8 cellular contexts compared by ENCODE assay signal in genomic region chr16:14988661-14989111, GRCh38. TPM values are rescaled to one million over a fixed set of nuclear protein-coding genes. Genes with fewer than 3 reads are reported as not detected.
A peak's percentile ranks its signal among the peaks of the same experiment; 100 is the strongest.
DNase-seq lines count a peak whose midpoint lies in the region; ATAC-seq, FAIRE-seq and TF ChIP-seq lines count a peak whose summit lies in the region.
"Not testable (repeated sequence)": the region's sequence is repeated elsewhere in the genome, so short reads cannot be mapped to it uniquely, and the experiment has no call there.

No MANE protein-coding gene starts in this region.

- not testable (repeated sequence) for H3K9me3 Mint-ChIP-seq in osteocyte (ENCODE audit: unreplicated experiment); stimulated activated naive CD8-positive, alpha-beta T cell treated with anti-CD3 and anti-CD28 coated beads, Interleukin-15, Interleukin-2, amounts not matched to agents 100 ng/mL and 50 ng/mL, for 24 hours

- H3K27me3 ChIP-seq in BLaER1 treated with 17β-estradiol and CSF1 and Interleukin-3, amounts not matched to agents 10 nM and 100 nM; Panc1 (ENCODE audit: control insufficient read depth, insufficient read depth, low read length); K562 (ENCODE audit: control insufficient read depth in 2 of 2, insufficient read depth in 2 of 2, low read length in 2 of 2); heart left ventricle; right lobe of liver: not testable (repeated sequence)

- TF ChIP-seq RAD21 in K562 (CRISPR knock-in tag; conservative IDR thresholded peaks at IDR 0.05 in 1 of 2, IDR thresholded peaks at IDR 0.05 in 1 of 2): not testable (repeated sequence)

- H3K4me3 Mint-ChIP-seq in osteocyte (ENCODE audit: unreplicated experiment): not testable (repeated sequence)
- peak overlapping the region; percentile 37 for H3K4me3 Mint-ChIP-seq in stimulated activated naive CD8-positive, alpha-beta T cell treated with anti-CD3 and anti-CD28 coated beads, Interleukin-15, Interleukin-2, amounts not matched to agents 100 ng/mL and 50 ng/mL, for 24 hours

- not testable (repeated sequence) for DNase-seq in Panc1 (ENCODE audit: low read depth, low spot score); K562 (ENCODE audit: extremely low read depth in 1 of 4, low spot score in 3 of 4); right lobe of liver
- DNase-seq in heart left ventricle (peak in 1 of 5 donors; percentile 58), osteocyte (ENCODE audit: extremely low spot score, unreplicated experiment) (peak; percentile 87)

- H3K9ac ChIP-seq in BLaER1 treated with 17β-estradiol and CSF1 and Interleukin-3, amounts not matched to agents 10 nM and 100 nM: 0 out of 22 replicates have a peak overlapping the region, but pooled peaks of 2 of the 11 experiments have one; percentile 4 to 14
- not testable (repeated sequence) for H3K9ac ChIP-seq in K562 (ENCODE audit: insufficient read depth in 1 of 2, low read depth in 2 of 2, low read length in 2 of 2)

- H3K79me2 ChIP-seq in K562 (ENCODE audit: control insufficient read depth, insufficient read depth, low read length): peaks cover 16% of the 10 kb centered on the region

- not testable (repeated sequence) for TF ChIP-seq CTCF in Panc1 (IDR thresholded peaks at IDR 0.05); K562 (IDR thresholded peaks at IDR 0.05 in 2 of 3, conservative IDR thresholded peaks at IDR 0.05 in 1 of 3; ENCODE audit: insufficient read depth in 2 of 3, low read depth in 1 of 3, low read length in 3 of 3); heart left ventricle (IDR thresholded peaks at IDR 0.05); right lobe of liver (IDR thresholded peaks at IDR 0.05); osteocyte (IDR thresholded peaks at IDR 0.05)

- POLR2A ChIA-PET in Panc1 (lab: Charles Lee); K562 (lab: Yijun Ruan, JAX): not testable (repeated sequence)

- in situ Hi-C loops in Panc1 (cut with HindIII; ENCODE audit: low pct_unique_long_range_greater_than_20kb, low sequenced_read_pairs); K562 (cut with MboI): not testable (repeated sequence)

- TF ChIP-seq POLR2A in K562 (conservative IDR thresholded peaks at IDR 0.05); heart left ventricle (IDR thresholded peaks at IDR 0.05); right lobe of liver (IDR thresholded peaks at IDR 0.05): not testable (repeated sequence)

- peaks cover 12 to 43% (median 26%) of the 10 kb centered on the region in 10 experiments for H3K4me1 ChIP-seq in BLaER1 treated with 17β-estradiol and CSF1 and Interleukin-3, amounts not matched to agents 10 nM and 100 nM
- not testable (repeated sequence) for H3K4me1 ChIP-seq in Panc1 (ENCODE audit: control insufficient read depth, insufficient read depth, low read length); K562 (replicated peaks in 1 of 2; ENCODE audit: control insufficient read depth in 2 of 2, insufficient read depth in 2 of 2, low read length in 2 of 2); heart left ventricle
- peaks cover 0 to 28% (median 8%) of the 10 kb centered on the region in 4 donors for H3K4me1 ChIP-seq in right lobe of liver

- not testable (repeated sequence) for H2AFZ ChIP-seq in K562 (ENCODE audit: low read depth, low read length)

- CTCF ChIA-PET in Panc1 (lab: Charles Lee); K562 (lab: Yijun Ruan, JAX; ENCODE audit: low intra/inter-chr PET ratio): not testable (repeated sequence)

- H3K4me2 ChIP-seq in BLaER1 treated with 17β-estradiol and CSF1 and Interleukin-3, amounts not matched to agents 10 nM and 100 nM: peak overlapping the region; percentile 54 to 80 (median 65)
- not testable (repeated sequence) for H3K4me2 ChIP-seq in K562 (ENCODE audit: insufficient read depth, low read length)

- peak overlapping the region in 3 of 10 experiments; percentile 3 to 51 (median 46); a peak in 2 of 20 replicates for H3K4me3 ChIP-seq in BLaER1 treated with 17β-estradiol and CSF1 and Interleukin-3, amounts not matched to agents 10 nM and 100 nM
- H3K4me3 ChIP-seq in Panc1 (ENCODE audit: low read depth in 2 of 2, low read length in 2 of 2); K562; heart left ventricle; right lobe of liver: not testable (repeated sequence)

- H3K27me3 Mint-ChIP-seq in osteocyte (ENCODE audit: unreplicated experiment); stimulated activated naive CD8-positive, alpha-beta T cell treated with anti-CD3 and anti-CD28 coated beads, Interleukin-15, Interleukin-2, amounts not matched to agents 100 ng/mL and 50 ng/mL, for 24 hours: not testable (repeated sequence)

- peaks cover 47 to 91% (median 80%) of the 10 kb centered on the region in 11 experiments for H4K20me1 ChIP-seq in BLaER1 treated with 17β-estradiol and CSF1 and Interleukin-3, amounts not matched to agents 10 nM and 100 nM
- not testable (repeated sequence) for H4K20me1 ChIP-seq in K562 (replicated peaks; ENCODE audit: control insufficient read depth, insufficient read depth, low read length)

- H3K4me1 Mint-ChIP-seq in osteocyte (ENCODE audit: unreplicated experiment): not testable (repeated sequence)
- peaks cover 15% of the 10 kb centered on the region for H3K4me1 Mint-ChIP-seq in stimulated activated naive CD8-positive, alpha-beta T cell treated with anti-CD3 and anti-CD28 coated beads, Interleukin-15, Interleukin-2, amounts not matched to agents 100 ng/mL and 50 ng/mL, for 24 hours (ENCODE audit: low read depth)

- ATAC-seq in GM21529 (IDR thresholded peaks at IDR 0.05; ENCODE audit: unreplicated experiment) (peak; percentile 55), Panc1 (0 out of 2 replicates have a peak, but pooled peaks have one; percentile 14), heart left ventricle (peak in 3 of 4 donors; percentile 5 to 31 (median 20)), right lobe of liver (peak; percentile 4 to 20 (median 8))
- ATAC-seq in K562: not testable (repeated sequence)

- peak overlapping the region in 2 of 11 experiments; percentile 8 to 39; a peak in 3 of 22 replicates for H3K27ac ChIP-seq in BLaER1 treated with 17β-estradiol and CSF1 and Interleukin-3, amounts not matched to agents 10 nM and 100 nM
- not testable (repeated sequence) for H3K27ac ChIP-seq in Panc1 (ENCODE audit: low read length); K562 (ENCODE audit: extremely low read depth, low read depth, low read length); heart left ventricle; right lobe of liver

- intact Hi-C loops in Panc1 (cut with micrococcal nuclease; ENCODE audit: unreplicated experiment); K562 (cut with micrococcal nuclease); right lobe of liver (cut with DNase I): not testable (repeated sequence)
- intact Hi-C loops in heart left ventricle (cut with DNase I): loop anchor here in 1 of 10 donors (10.0 kb wide), 1 partner anchor 56 kb away; no protein-coding TSS in a partner anchor

- H3K27ac Mint-ChIP-seq in osteocyte (ENCODE audit: unreplicated experiment); stimulated activated naive CD8-positive, alpha-beta T cell treated with anti-CD3 and anti-CD28 coated beads, Interleukin-15, Interleukin-2, amounts not matched to agents 100 ng/mL and 50 ng/mL, for 24 hours: not testable (repeated sequence)

- 95% methylated on average over 23 of the region's 23 CpGs for WGBS in K562 (ENCODE audit: insufficient coverage, low coverage, missing lambda C conversion rate)
- WGBS in heart left ventricle, 4 donors: 92 to 95% (median 94%) methylated on average over 14 to 23 of the region's 23 CpGs
- 29% methylated on average over 1 of the region's 23 CpGs for WGBS in right lobe of liver (ENCODE audit: insufficient coverage, low coverage, low lambda C conversion rate, missing lambda C conversion rate)

- H3K36me3 ChIP-seq in BLaER1 treated with 17β-estradiol and CSF1 and Interleukin-3, amounts not matched to agents 10 nM and 100 nM: peaks cover 34 to 82% (median 68%) of the 10 kb centered on the region in 11 experiments
- H3K36me3 ChIP-seq in Panc1 (ENCODE audit: control insufficient read depth, insufficient read depth, low read length): not testable (repeated sequence)
- peaks cover 11% of the 10 kb centered on the region; the same call in 1 of the 3 replicates for H3K36me3 ChIP-seq in K562 (ENCODE audit: control insufficient read depth, insufficient read depth, low read length)
- peaks cover 0 to 43% (median 7%) of the 10 kb centered on the region in 9 donors for H3K36me3 ChIP-seq in heart left ventricle
- peaks cover 0 to 25% (median 13%) of the 10 kb centered on the region in 4 donors for H3K36me3 ChIP-seq in right lobe of liver

- H3K9me3 ChIP-seq in BLaER1 treated with 17β-estradiol and CSF1 and Interleukin-3, amounts not matched to agents 10 nM and 100 nM (replicated peaks in 1 of 11): peaks cover 12 to 23% (median 16%) of the 10 kb centered on the region in 11 experiments
- H3K9me3 ChIP-seq in Panc1 (ENCODE audit: control insufficient read depth, insufficient read depth, low read depth, low read length); K562 (replicated peaks; ENCODE audit: control insufficient read depth, insufficient read depth, low read depth, low read length); heart left ventricle; right lobe of liver: not testable (repeated sequence)

- not testable (repeated sequence) for FAIRE-seq in K562 (lab: Jason Lieb, UNC)

- H3K9me1 ChIP-seq in K562 (ENCODE audit: control insufficient read depth, insufficient read depth, low read length): not testable (repeated sequence)

- BruUV-seq in Panc1 (replicated peaks; lab: Mats Ljungman, UMichigan); K562 (replicated peaks; lab: Mats Ljungman, UMichigan): not testable (repeated sequence)

- not testable (repeated sequence) for TF ChIP-seq EP300 in K562 (IDR thresholded peaks at IDR 0.05; ENCODE audit: low read length)

- H3K36me3 Mint-ChIP-seq in osteocyte (ENCODE audit: unreplicated experiment): peaks cover 37% of the 10 kb centered on the region
- peaks cover 60% of the 10 kb centered on the region for H3K36me3 Mint-ChIP-seq in stimulated activated naive CD8-positive, alpha-beta T cell treated with anti-CD3 and anti-CD28 coated beads, Interleukin-15, Interleukin-2, amounts not matched to agents 100 ng/mL and 50 ng/mL, for 24 hours (ENCODE audit: low read depth)

RNA-seq across cellular contexts. Expression of gene PDXDC1, which starts 13.9 kb away (rescaled TPM):
- total RNA-seq in Panc1 (2021; ENCODE audit: unreplicated experiment) (103 TPM), K562 (2014; rRNA removed) (48.2 and 51.0 TPM in 2 replicates), K562 (2014; rRNA removed; fragmentation: Illumina TruSeq; extraction: Trizol) (45.8 and 52.5 TPM in 2 replicates), K562 (2015; rRNA removed; fragmentation: Illumina TruSeq; extraction: Trizol) (41.5 and 45.2 TPM in 2 replicates), K562 (2021) (49.1 and 51.4 TPM in 2 replicates), heart left ventricle (10 to 100 TPM; 43.4 to 80.0 (median 74.5) TPM), right lobe of liver (100 to 1,000 TPM in 4 of 6 experiments, 10 to 100 TPM in 2; 78.8 to 144 (median 111) TPM), osteocyte (107 and 109 TPM in 2 replicates)
- 73.7 TPM for polyA plus RNA-seq in Panc1 (2012; ENCODE audit: insufficient read length)
- total RNA-seq in K562 (2011; cell fraction: chromatin; rRNA removed; ENCODE audit: low replicate concordance): 142 and 188 TPM in 2 replicates
- total RNA-seq in K562 (2011; cell fraction: nucleolus; rRNA removed): 55.9 and 62.6 TPM in 2 replicates
- total RNA-seq in K562 (2011; cell fraction: nucleoplasm; rRNA removed): 96.4 and 120 TPM in 2 replicates
- polyA plus RNA-seq in K562 (2011; rRNA removed) (95.4 and 99.6 TPM in 2 replicates), K562 (2014; fragmentation: Illumina TruSeq; extraction: Trizol) (39.2 and 44.3 TPM in 2 replicates), K562 (2014; fragmentation: Nextera tagmentation; extraction: Ambion mirVana) (1 to 10 TPM; 5.1 to 8.1 TPM), K562 (2014; rRNA removed) (48.8 and 52.8 TPM in 2 replicates), heart left ventricle (10 to 100 TPM; 19.9 to 68.9 TPM)
- 34.4 and 79.5 TPM in 2 replicates for polyA plus RNA-seq in K562 (2011; cell fraction: cytosol; rRNA removed)
- polyA plus RNA-seq in K562 (2011; cell fraction: nucleus; rRNA removed): 95.6 and 143 TPM in 2 replicates
- polyA plus RNA-seq in K562 (2012): 41.1 and 51.5 TPM in 2 replicates
- polyA minus RNA-seq in K562 (2011; rRNA and poly(A)+ RNA removed): 106 and 130 TPM in 2 replicates
- polyA minus RNA-seq in K562 (2011; cell fraction: cytosol; rRNA and poly(A)+ RNA removed): 29.9 and 36.3 TPM in 2 replicates
- 32.9 and 73.8 TPM in 2 replicates for polyA minus RNA-seq in K562 (2011; cell fraction: nucleus; rRNA and poly(A)+ RNA removed)

RNA-seq across cellular contexts. Expression of gene NPIPA1, which starts 51.4 kb away (rescaled TPM):
- 126 TPM for total RNA-seq in Panc1 (2021; ENCODE audit: unreplicated experiment)
- polyA plus RNA-seq in Panc1 (2012; ENCODE audit: insufficient read length): 93.2 TPM
- total RNA-seq in K562 (2011; cell fraction: chromatin; rRNA removed; ENCODE audit: low replicate concordance): 515 and 560 TPM in 2 replicates
- total RNA-seq in K562 (2011; cell fraction: nucleolus; rRNA removed): 263 and 272 TPM in 2 replicates
- total RNA-seq in K562 (2011; cell fraction: nucleoplasm; rRNA removed): 230 and 262 TPM in 2 replicates
- total RNA-seq in K562 (2014; rRNA removed): 18.8 and 22.6 TPM in 2 replicates
- total RNA-seq in K562 (2014; rRNA removed; fragmentation: Illumina TruSeq; extraction: Trizol): 18.5 and 21.2 TPM in 2 replicates
- 22.3 and 27.2 TPM in 2 replicates for total RNA-seq in K562 (2015; rRNA removed; fragmentation: Illumina TruSeq; extraction: Trizol)
- total RNA-seq in K562 (2021): 45.4 and 48.7 TPM in 2 replicates
- 35.9 and 49.4 TPM in 2 replicates for polyA plus RNA-seq in K562 (2011; rRNA removed)
- 24.0 and 29.8 TPM in 2 replicates for polyA plus RNA-seq in K562 (2011; cell fraction: cytosol; rRNA removed)
- 307 and 315 TPM in 2 replicates for polyA plus RNA-seq in K562 (2011; cell fraction: nucleus; rRNA removed)
- polyA plus RNA-seq in K562 (2012): 51.9 and 71.6 TPM in 2 replicates
- polyA plus RNA-seq in K562 (2014; fragmentation: Illumina TruSeq; extraction: Trizol): 27.2 and 36.1 TPM in 2 replicates
- 1 to 10 TPM; 8.2 TPM for polyA plus RNA-seq in K562 (2014; fragmentation: Nextera tagmentation; extraction: Ambion mirVana)
- polyA plus RNA-seq in K562 (2014; rRNA removed): 38.9 and 44.7 TPM in 2 replicates
- 19.6 and 20.1 TPM in 2 replicates for polyA minus RNA-seq in K562 (2011; rRNA and poly(A)+ RNA removed)
- polyA minus RNA-seq in K562 (2011; cell fraction: cytosol; rRNA and poly(A)+ RNA removed): 13.3 and 14.5 TPM in 2 replicates
- 66.5 and 88.9 TPM in 2 replicates for polyA minus RNA-seq in K562 (2011; cell fraction: nucleus; rRNA and poly(A)+ RNA removed)
- 10 to 100 TPM; 24.7 to 54.2 (median 40.7) TPM for total RNA-seq in heart left ventricle
- 10 to 100 TPM; 32.2 to 65.3 TPM for polyA plus RNA-seq in heart left ventricle
- total RNA-seq in right lobe of liver: 10 to 100 TPM; 14.0 to 48.3 (median 33.6) TPM
- total RNA-seq in osteocyte: 148 and 176 TPM in 2 replicates
